ENCODE assay signal across 10 cellular contexts in genomic region chr5:142782976-142783539, GRCh38. TPM values are rescaled to one million over a fixed set of nuclear protein-coding genes. Genes with fewer than 3 reads are reported as not detected.
DNase-seq lines count a peak whose midpoint lies in the region; ATAC-seq and TF ChIP-seq lines count a peak whose summit lies in the region.
"Had no signal": no experiment of that assay in that cellular context is flagged by ENCODE, and none has a peak within 500 bp of the region (broad histone marks: within the 10 kb centered on the region; RNA-seq: fewer than 3 reads in every experiment).

No MANE protein-coding gene starts in this region.

- no peak overlapping the region for H2BK15ac ChIP-seq in H9 (ENCODE audit: low read depth, low read length)

- DNase-seq in H9 (no peak), right cardiac atrium (peak; percentile 72 to 91 (median 84))
- DNase-seq in activated CD4-positive, alpha-beta memory T cell treated with anti-CD3 and anti-CD28 coated beads for 36 hours: no peak
- DNase-seq in stimulated activated naive CD8-positive, alpha-beta T cell treated with anti-CD3 and anti-CD28 coated beads, Interleukin-15, amount 100 ng/mL, for 72 hours: no peak
- DNase-seq: activated effector memory CD4-positive, alpha-beta T cell treated with Interleukin-2 at 50 U/mL for 16 hours; Karpas-422; NCI-H2171 treated with DMSO at 0.1 percent for 48 hours had no signal

- CTCF ChIA-PET in activated CD4-positive, alpha-beta memory T cell treated with anti-CD3 and anti-CD28 coated beads for 36 hours (lab: Charles Lee): interaction anchor here (0.6 to 3.0 kb wide), 14 partner anchors 12 to 226 kb away, joined by 3 to 43 read pairs (median 4); partner anchors contain the start of gene ARHGAP26

- H3K56ac ChIP-seq in H9 (ENCODE audit: insufficient read length, low read depth, low read length): no peak overlapping the region

- no peak overlapping the region for H2BK20ac ChIP-seq in H9 (ENCODE audit: low read depth, low read length, poor library complexity, severe bottlenecking)

- H3K27me3 Mint-ChIP-seq in H9 (ENCODE audit: low read depth): no peaks in the 10 kb centered on the region
- no peaks in the 10 kb centered on the region for H3K27me3 Mint-ChIP-seq in activated CD4-positive, alpha-beta memory T cell treated with anti-CD3 and anti-CD28 coated beads for 36 hours
- H3K27me3 Mint-ChIP-seq in stimulated activated naive CD8-positive, alpha-beta T cell treated with anti-CD3 and anti-CD28 coated beads, Interleukin-15, amount 100 ng/mL, for 72 hours: no peaks in the 10 kb centered on the region

- no peaks in the 10 kb centered on the region for H4K20me1 ChIP-seq in H9 (ENCODE audit: control insufficient read depth, insufficient read depth, insufficient read length)

- H3K36me3 Mint-ChIP-seq in H9 (ENCODE audit: insufficient read depth in 1 of 3, low read depth in 3 of 3): no peaks in the 10 kb centered on the region; a peak in 1 of 7 replicates
- H3K36me3 Mint-ChIP-seq in activated CD4-positive, alpha-beta memory T cell treated with anti-CD3 and anti-CD28 coated beads for 36 hours: no peaks in the 10 kb centered on the region

- no peak overlapping the region for H2BK120ac ChIP-seq in H9 (ENCODE audit: low read depth, low read length, poor library complexity, severe bottlenecking)

- no peak overlapping the region for H3K23ac ChIP-seq in H9 (ENCODE audit: insufficient read length, low read depth, low read length)

- H3K4me3 Mint-ChIP-seq in H9: no peak overlapping the region
- peak overlapping the region; percentile 24 for H3K4me3 Mint-ChIP-seq in activated CD4-positive, alpha-beta memory T cell treated with anti-CD3 and anti-CD28 coated beads for 36 hours
- H3K4me3 Mint-ChIP-seq in stimulated activated naive CD8-positive, alpha-beta T cell treated with anti-CD3 and anti-CD28 coated beads, Interleukin-15, amount 100 ng/mL, for 72 hours: peak overlapping the region; percentile 44 to 50

- no peak overlapping the region for H2BK5ac ChIP-seq in H9 (ENCODE audit: insufficient read length, low read length)

- H3K79me1 ChIP-seq in H9 (ENCODE audit: insufficient read depth, low read depth, low read length, poor library complexity, severe bottlenecking): no peaks in the 10 kb centered on the region

- no peak overlapping the region for H4K5ac ChIP-seq in H9 (ENCODE audit: insufficient read length, low read depth, low read length)

- H2BK12ac ChIP-seq in H9 (ENCODE audit: insufficient read length, low read depth, low read length): no peak overlapping the region

- H3K27ac ChIP-seq in H9 (ENCODE audit: insufficient read length, low read depth, low read length): no peak overlapping the region
- H3K27ac ChIP-seq in right cardiac atrium (ENCODE audit: low read length): peak overlapping the region; percentile 90

- peaks cover 4% of the 10 kb centered on the region; the same call in 1 of the 2 replicates for H3K79me2 ChIP-seq in H9 (ENCODE audit: insufficient read depth, low read length)

- ATAC-seq in right cardiac atrium (peak; percentile 56 to 73), HG02981 (IDR thresholded peaks at IDR 0.05; ENCODE audit: unreplicated experiment) (no peak), GM18870 (IDR thresholded peaks at IDR 0.05; ENCODE audit: unreplicated experiment) (no peak), GM19463 (IDR thresholded peaks at IDR 0.05; ENCODE audit: unreplicated experiment) (no peak)
- no peak for ATAC-seq in stimulated activated naive CD8-positive, alpha-beta T cell treated with anti-CD3 and anti-CD28 coated beads, Interleukin-15, amount 100 ng/mL, for 72 hours

- no peaks in the 10 kb centered on the region for H3K9me3 Mint-ChIP-seq in H9
- H3K9me3 Mint-ChIP-seq in activated CD4-positive, alpha-beta memory T cell treated with anti-CD3 and anti-CD28 coated beads for 36 hours: no peaks in the 10 kb centered on the region
- H3K9me3 Mint-ChIP-seq in stimulated activated naive CD8-positive, alpha-beta T cell treated with anti-CD3 and anti-CD28 coated beads, Interleukin-15, amount 100 ng/mL, for 72 hours: no peaks in the 10 kb centered on the region

- no peak overlapping the region for H3K18ac ChIP-seq in H9 (ENCODE audit: insufficient read length, low read depth, low read length)

- POLR2A ChIA-PET in activated CD4-positive, alpha-beta memory T cell treated with anti-CD3 and anti-CD28 coated beads for 36 hours (lab: Charles Lee): interaction anchor here (0.9 to 3.4 kb wide), 6 partner anchors 12 to 83 kb away, joined by 3 to 48 read pairs (median 15); partner anchors contain the start of gene ARHGAP26

- H3T11ph ChIP-seq in H9 (ENCODE audit: low read length): no peak overlapping the region

- H4K8ac ChIP-seq in H9 (replicated peaks; ENCODE audit: insufficient read length, low read depth, low read length): no peak overlapping the region

- H2AFZ ChIP-seq in H9 (ENCODE audit: low read length): no peak overlapping the region

- no peaks in the 10 kb centered on the region for H3K27me3 ChIP-seq in H9 (ENCODE audit: insufficient read depth, low read length)
- no peaks in the 10 kb centered on the region for H3K27me3 ChIP-seq in right cardiac atrium (ENCODE audit: control insufficient read depth, insufficient read depth)

- H2AK5ac ChIP-seq in H9 (ENCODE audit: insufficient read length, low read length): no peak overlapping the region

- H3K23me2 ChIP-seq in H9 (ENCODE audit: insufficient read length, low read depth, low read length, poor library complexity, severe bottlenecking): no peaks in the 10 kb centered on the region

- H3K14ac ChIP-seq in H9 (ENCODE audit: insufficient read depth, low read length): no peak overlapping the region

- H3K4ac ChIP-seq in H9 (ENCODE audit: low read depth, low read length): no peak overlapping the region

- TF ChIP-seq CTCF in H9 (conservative IDR thresholded peaks at IDR 0.05): no peak

- no peak overlapping the region for H3K4me3 ChIP-seq in right cardiac atrium (ENCODE audit: low read length)

- no peak overlapping the region for H4K91ac ChIP-seq in H9 (ENCODE audit: insufficient read length, low read depth, low read length)

- intact Hi-C loops in activated CD4-positive, alpha-beta memory T cell treated with anti-CD3 and anti-CD28 coated beads for 36 hours (cut with micrococcal nuclease): loop anchor here (1.0 kb wide), 5 partner anchors 13 to 226 kb away; partner anchors contain the start of gene ARHGAP26
- intact Hi-C loops in right cardiac atrium (cut with DNase I): no loop called here

- peaks cover 5% of the 10 kb centered on the region for H3K4me1 ChIP-seq in H9 (ENCODE audit: insufficient read depth, low read length)
- peaks cover 31% of the 10 kb centered on the region for H3K4me1 ChIP-seq in right cardiac atrium (ENCODE audit: control insufficient read depth, insufficient read depth, low read length)

- WGBS in H9 (ENCODE audit: extremely low coverage, insufficient read length, low lambda C conversion rate): no CpG with 5 or more reads among the region's 8 CpGs
- 39% methylated on average over 8 of the region's 8 CpGs for WGBS in right cardiac atrium

- no peak overlapping the region for H3K9ac ChIP-seq in H9 (ENCODE audit: extremely low read depth, insufficient read length, low read length)

- H3K9me3 ChIP-seq in H9 (ENCODE audit: control insufficient read depth, low read depth, low read length) (no peaks in the 10 kb centered on the region), right cardiac atrium (ENCODE audit: control insufficient read depth, low read length) (no peaks in the 10 kb centered on the region)

- peaks cover 35 to 43% of the 10 kb centered on the region in 2 experiments for H3K4me1 Mint-ChIP-seq in H9
- peaks cover 58% of the 10 kb centered on the region for H3K4me1 Mint-ChIP-seq in activated CD4-positive, alpha-beta memory T cell treated with anti-CD3 and anti-CD28 coated beads for 36 hours (ENCODE audit: low read depth)
- H3K4me1 Mint-ChIP-seq in stimulated activated naive CD8-positive, alpha-beta T cell treated with anti-CD3 and anti-CD28 coated beads, Interleukin-15, amount 100 ng/mL, for 72 hours: peaks cover 79% of the 10 kb centered on the region

- H3K27ac Mint-ChIP-seq in H9: peak overlapping the region in 2 of 3 experiments; percentile 32 to 72; a peak in 2 of 7 replicates
- H3K27ac Mint-ChIP-seq in activated CD4-positive, alpha-beta memory T cell treated with anti-CD3 and anti-CD28 coated beads for 36 hours: peak overlapping the region; percentile 71
- H3K27ac Mint-ChIP-seq in stimulated activated naive CD8-positive, alpha-beta T cell treated with anti-CD3 and anti-CD28 coated beads, Interleukin-15, amount 100 ng/mL, for 72 hours: no peak overlapping the region

- H3K4me2 ChIP-seq in H9 (ENCODE audit: insufficient read depth, insufficient read length, low read length): no peak overlapping the region

RNA-seq across cellular contexts. Expression of gene ARHGAP26, which starts 12.9 kb away (rescaled TPM):
- total RNA-seq in H9 (2021) (13.8 and 15.2 TPM in 2 replicates), right cardiac atrium (10 to 100 TPM; 44.4 to 56.9 (median 47.8) TPM)
- total RNA-seq in activated CD4-positive, alpha-beta memory T cell treated with anti-CD3 and anti-CD28 coated beads for 36 hours: 10 to 100 TPM; 16.4 to 16.9 TPM
- polyA plus RNA-seq in right cardiac atrium: 13.2 TPM

Comparison
In these comparisons a context has a peak if more than half of its experiments do, and no peak if none do; other contexts are left out.
1. DNase-seq: peak in right cardiac atrium (3 of 3); none in H9 (single experiment), activated CD4-positive, alpha-beta memory T cell treated with anti-CD3 and anti-CD28 coated beads for 36 hours (single experiment) and stimulated activated naive CD8-positive, alpha-beta T cell treated with anti-CD3 and anti-CD28 coated beads, Interleukin-15, amount 100 ng/mL, for 72 hours (0 of 2).
2. H3K27ac Mint-ChIP-seq: peak in H9 (2 of 3) and activated CD4-positive, alpha-beta memory T cell treated with anti-CD3 and anti-CD28 coated beads for 36 hours (single experiment); none in stimulated activated naive CD8-positive, alpha-beta T cell treated with anti-CD3 and anti-CD28 coated beads, Interleukin-15, amount 100 ng/mL, for 72 hours (0 of 2).
3. H3K4me3 Mint-ChIP-seq: peak in activated CD4-positive, alpha-beta memory T cell treated with anti-CD3 and anti-CD28 coated beads for 36 hours (single experiment) and stimulated activated naive CD8-positive, alpha-beta T cell treated with anti-CD3 and anti-CD28 coated beads, Interleukin-15, amount 100 ng/mL, for 72 hours (2 of 2); none in H9 (0 of 2).
4. ATAC-seq: peak in right cardiac atrium (2 of 2); none in stimulated activated naive CD8-positive, alpha-beta T cell treated with anti-CD3 and anti-CD28 coated beads, Interleukin-15, amount 100 ng/mL, for 72 hours (single experiment), HG02981 (single experiment), GM18870 (single experiment) and GM19463 (single experiment).